1 cellular context compared by ENCODE assay signal in the genomic region with DNA sequence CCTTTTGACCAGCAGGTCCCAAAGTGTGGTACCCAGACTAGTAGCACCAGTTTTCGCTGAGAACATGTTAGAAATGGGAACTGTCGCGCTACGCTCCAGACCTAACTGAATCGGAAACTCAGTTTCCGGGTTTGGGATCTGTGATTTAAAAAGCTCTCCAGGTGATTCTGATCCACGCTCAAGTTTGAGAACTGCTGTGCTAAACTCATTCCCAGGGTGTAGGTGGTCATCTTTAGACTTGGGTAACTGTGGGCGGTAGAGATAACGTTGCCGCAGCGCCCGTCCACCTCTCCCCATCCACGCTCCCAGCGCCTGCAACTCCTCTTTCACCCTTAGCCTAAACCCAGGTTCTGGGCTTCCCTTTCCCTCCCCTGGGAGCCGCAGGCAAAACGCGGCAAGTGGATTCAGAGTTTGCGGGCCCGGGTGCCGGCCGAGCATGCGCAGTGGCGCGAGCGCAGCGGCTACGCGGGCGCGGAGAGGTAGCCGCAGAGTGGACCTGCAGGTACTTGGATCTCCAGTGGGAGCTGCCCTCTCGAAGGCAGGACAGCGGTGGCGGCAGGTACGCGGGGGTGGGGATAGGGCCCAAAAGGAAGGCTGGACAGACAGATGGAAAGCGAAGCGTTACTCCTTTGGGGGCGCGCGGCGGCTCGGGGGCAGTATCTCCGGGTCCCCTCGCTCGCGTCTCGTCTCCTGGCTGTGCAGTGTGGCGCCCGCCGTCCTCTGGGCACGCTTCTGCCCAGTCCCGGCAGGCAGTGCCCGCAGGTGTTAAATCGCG.
TF ChIP-seq lines count a peak whose summit lies in the region.

A gene with protein sequence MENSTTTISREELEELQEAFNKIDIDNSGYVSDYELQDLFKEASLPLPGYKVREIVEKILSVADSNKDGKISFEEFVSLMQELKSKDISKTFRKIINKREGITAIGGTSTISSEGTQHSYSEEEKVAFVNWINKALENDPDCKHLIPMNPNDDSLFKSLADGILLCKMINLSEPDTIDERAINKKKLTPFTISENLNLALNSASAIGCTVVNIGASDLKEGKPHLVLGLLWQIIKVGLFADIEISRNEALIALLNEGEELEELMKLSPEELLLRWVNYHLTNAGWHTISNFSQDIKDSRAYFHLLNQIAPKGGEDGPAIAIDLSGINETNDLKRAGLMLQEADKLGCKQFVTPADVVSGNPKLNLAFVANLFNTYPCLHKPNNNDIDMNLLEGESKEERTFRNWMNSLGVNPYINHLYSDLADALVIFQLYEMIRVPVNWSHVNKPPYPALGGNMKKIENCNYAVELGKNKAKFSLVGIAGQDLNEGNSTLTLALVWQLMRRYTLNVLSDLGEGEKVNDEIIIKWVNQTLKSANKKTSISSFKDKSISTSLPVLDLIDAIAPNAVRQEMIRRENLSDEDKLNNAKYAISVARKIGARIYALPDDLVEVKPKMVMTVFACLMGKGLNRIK (plus strand): TSS at position 443 of the 775 bp plus-strand sequence. CDS start 67,845 bp downstream, outside the sequence.

TF ChIP-seq in Ishikawa, 13 proteins besides CTCF, POLR2A, EP300 and RAD21 (continued from another document):
- TF ChIP-seq TEAD4 (IDR thresholded peaks at IDR 0.05) (peak; percentile 57; the same call in 1 of the 2 replicates), TCF12 (IDR thresholded peaks at IDR 0.05; ENCODE audit: low read depth) (peak; percentile 85), NFIC (IDR thresholded peaks at IDR 0.05) (no peak; the same call in 1 of the 2 replicates)
- TF ChIP-seq, protein P1, sequence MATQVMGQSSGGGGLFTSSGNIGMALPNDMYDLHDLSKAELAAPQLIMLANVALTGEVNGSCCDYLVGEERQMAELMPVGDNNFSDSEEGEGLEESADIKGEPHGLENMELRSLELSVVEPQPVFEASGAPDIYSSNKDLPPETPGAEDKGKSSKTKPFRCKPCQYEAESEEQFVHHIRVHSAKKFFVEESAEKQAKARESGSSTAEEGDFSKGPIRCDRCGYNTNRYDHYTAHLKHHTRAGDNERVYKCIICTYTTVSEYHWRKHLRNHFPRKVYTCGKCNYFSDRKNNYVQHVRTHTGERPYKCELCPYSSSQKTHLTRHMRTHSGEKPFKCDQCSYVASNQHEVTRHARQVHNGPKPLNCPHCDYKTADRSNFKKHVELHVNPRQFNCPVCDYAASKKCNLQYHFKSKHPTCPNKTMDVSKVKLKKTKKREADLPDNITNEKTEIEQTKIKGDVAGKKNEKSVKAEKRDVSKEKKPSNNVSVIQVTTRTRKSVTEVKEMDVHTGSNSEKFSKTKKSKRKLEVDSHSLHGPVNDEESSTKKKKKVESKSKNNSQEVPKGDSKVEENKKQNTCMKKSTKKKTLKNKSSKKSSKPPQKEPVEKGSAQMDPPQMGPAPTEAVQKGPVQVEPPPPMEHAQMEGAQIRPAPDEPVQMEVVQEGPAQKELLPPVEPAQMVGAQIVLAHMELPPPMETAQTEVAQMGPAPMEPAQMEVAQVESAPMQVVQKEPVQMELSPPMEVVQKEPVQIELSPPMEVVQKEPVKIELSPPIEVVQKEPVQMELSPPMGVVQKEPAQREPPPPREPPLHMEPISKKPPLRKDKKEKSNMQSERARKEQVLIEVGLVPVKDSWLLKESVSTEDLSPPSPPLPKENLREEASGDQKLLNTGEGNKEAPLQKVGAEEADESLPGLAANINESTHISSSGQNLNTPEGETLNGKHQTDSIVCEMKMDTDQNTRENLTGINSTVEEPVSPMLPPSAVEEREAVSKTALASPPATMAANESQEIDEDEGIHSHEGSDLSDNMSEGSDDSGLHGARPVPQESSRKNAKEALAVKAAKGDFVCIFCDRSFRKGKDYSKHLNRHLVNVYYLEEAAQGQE (IDR thresholded peaks at IDR 0.05; ENCODE audit: low read depth): no peak
